2 cellular contexts compared by ENCODE assay signal in genomic region chr16:5089911-5090555, GRCh38. TPM values are rescaled to one million over a fixed set of nuclear protein-coding genes. Genes with fewer than 3 reads are reported as not detected.
"Had no signal": no experiment of that assay in that cellular context is flagged by ENCODE, and none has a peak within 500 bp of the region (broad histone marks: within the 10 kb centered on the region; RNA-seq: fewer than 3 reads in every experiment).

No MANE protein-coding gene starts in this region.

RNA-seq across cellular contexts. Expression of gene C16orf89, which starts 24.3 kb away (rescaled TPM):
- total RNA-seq: G401, GM12878 had no signal
- polyA plus RNA-seq: GM12878 had no signal
